In the genomic region with DNA sequence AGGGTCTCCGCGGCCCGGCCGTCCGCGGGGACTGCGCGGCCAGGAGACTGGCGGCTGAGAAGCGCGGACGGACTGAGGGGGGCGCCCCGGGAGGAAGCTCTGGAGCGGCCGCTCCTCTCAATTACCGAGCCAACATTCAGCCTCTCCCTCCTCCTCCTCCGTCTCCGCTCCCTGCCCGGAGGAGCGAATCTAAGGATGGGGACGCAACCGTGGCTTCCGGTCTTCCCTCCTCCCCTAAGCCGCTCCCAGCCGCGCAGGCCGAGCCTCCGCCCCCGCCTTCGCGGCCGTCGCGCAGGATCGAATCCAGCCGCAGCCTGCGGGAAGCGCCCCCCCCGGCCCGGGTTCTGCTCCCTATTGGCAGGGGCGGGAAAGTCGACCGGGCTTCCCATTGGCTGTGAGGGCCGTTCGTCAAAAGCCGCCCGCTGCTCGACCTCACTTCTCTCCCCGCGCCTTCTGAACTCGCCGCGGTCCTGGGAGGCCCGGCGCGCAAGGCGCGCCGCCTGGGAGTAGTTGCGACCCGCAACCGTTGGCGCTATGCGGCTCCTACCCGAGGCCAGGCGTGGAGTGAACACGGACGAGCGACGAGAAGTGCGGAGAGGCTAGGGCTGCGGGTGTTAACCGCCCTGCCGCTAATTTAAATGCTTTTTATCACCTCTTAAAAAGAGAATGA, we compare ENCODE assay signal across 1 cellular context.
TF ChIP-seq lines count a peak whose summit lies in the region.

HNRNPLL (minus strand) TSS at position 197 of the 670 bp plus-strand sequence. CDS start 302 bp downstream, outside the sequence.

TF ChIP-seq in K562, 482 proteins besides CTCF, POLR2A, EP300 and RAD21 (continued from another document):
- TF ChIP-seq, protein P1, sequence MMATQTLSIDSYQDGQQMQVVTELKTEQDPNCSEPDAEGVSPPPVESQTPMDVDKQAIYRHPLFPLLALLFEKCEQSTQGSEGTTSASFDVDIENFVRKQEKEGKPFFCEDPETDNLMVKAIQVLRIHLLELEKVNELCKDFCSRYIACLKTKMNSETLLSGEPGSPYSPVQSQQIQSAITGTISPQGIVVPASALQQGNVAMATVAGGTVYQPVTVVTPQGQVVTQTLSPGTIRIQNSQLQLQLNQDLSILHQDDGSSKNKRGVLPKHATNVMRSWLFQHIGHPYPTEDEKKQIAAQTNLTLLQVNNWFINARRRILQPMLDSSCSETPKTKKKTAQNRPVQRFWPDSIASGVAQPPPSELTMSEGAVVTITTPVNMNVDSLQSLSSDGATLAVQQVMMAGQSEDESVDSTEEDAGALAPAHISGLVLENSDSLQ (IDR thresholded peaks at IDR 0.05) = peak; percentile 99
- no peak for TF ChIP-seq ARID2 (IDR thresholded peaks at IDR 0.05)
- TF ChIP-seq MIER1 (IDR thresholded peaks at IDR 0.05; ENCODE audit: low read depth) = no peak
- no peak for TF ChIP-seq KLF1 (tag; IDR thresholded peaks at IDR 0.05)
- TF ChIP-seq, protein P2, sequence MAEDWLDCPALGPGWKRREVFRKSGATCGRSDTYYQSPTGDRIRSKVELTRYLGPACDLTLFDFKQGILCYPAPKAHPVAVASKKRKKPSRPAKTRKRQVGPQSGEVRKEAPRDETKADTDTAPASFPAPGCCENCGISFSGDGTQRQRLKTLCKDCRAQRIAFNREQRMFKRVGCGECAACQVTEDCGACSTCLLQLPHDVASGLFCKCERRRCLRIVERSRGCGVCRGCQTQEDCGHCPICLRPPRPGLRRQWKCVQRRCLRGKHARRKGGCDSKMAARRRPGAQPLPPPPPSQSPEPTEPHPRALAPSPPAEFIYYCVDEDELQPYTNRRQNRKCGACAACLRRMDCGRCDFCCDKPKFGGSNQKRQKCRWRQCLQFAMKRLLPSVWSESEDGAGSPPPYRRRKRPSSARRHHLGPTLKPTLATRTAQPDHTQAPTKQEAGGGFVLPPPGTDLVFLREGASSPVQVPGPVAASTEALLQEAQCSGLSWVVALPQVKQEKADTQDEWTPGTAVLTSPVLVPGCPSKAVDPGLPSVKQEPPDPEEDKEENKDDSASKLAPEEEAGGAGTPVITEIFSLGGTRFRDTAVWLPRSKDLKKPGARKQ (CRISPR knock-in tag; IDR thresholded peaks at IDR 0.05) = no peak
- peak; percentile 99 for TF ChIP-seq EGR1 (conservative IDR thresholded peaks at IDR 0.05)
- no peak for TF ChIP-seq BRF1 (IDR thresholded peaks at IDR 0.05; ENCODE audit: borderline replicate concordance, extremely low read depth, insufficient read length)
- TF ChIP-seq CREM (IDR thresholded peaks at IDR 0.05; ENCODE audit: low read depth) = peak; percentile 69
- TF ChIP-seq ZNF121 (CRISPR knock-in tag; conservative IDR thresholded peaks at IDR 0.05) = no peak
- TF ChIP-seq XRCC5 (IDR thresholded peaks at IDR 0.05; ENCODE audit: low read depth, low read length) = 0 out of 2 replicates have a peak, but pooled peaks have one; percentile 12
- TF ChIP-seq ZNF780A (CRISPR knock-in tag; IDR thresholded peaks at IDR 0.05) = no peak
- TF ChIP-seq SMAD2 (IDR thresholded peaks at IDR 0.05; ENCODE audit: low read depth, low read length) = no peak
- peak; percentile 33 for TF ChIP-seq TEAD4 (IDR thresholded peaks at IDR 0.05; ENCODE audit: low read length)
- no peak for TF ChIP-seq TEAD4 (CRISPR knock-in tag; IDR thresholded peaks at IDR 0.05; ENCODE audit: borderline replicate concordance)
- no peak for TF ChIP-seq RHOXF2B (CRISPR knock-in tag; conservative IDR thresholded peaks at IDR 0.05)
- TF ChIP-seq E2F3 (CRISPR knock-in tag; IDR thresholded peaks at IDR 0.05) = no peak
- TF ChIP-seq ZNF740 (CRISPR knock-in tag; IDR thresholded peaks at IDR 0.05) = peak; percentile 97
- TF ChIP-seq ZNF740 (tag; IDR thresholded peaks at IDR 0.05) = peak in 1 of 2 experiments; percentile 95; a peak in 2 of 4 replicates
- peak; percentile 76 for TF ChIP-seq E2F1 (CRISPR knock-in tag; IDR thresholded peaks at IDR 0.05)
- peak; percentile 82 for TF ChIP-seq NFYB (IDR thresholded peaks at IDR 0.05; ENCODE audit: extremely low read depth, insufficient read length)
- TF ChIP-seq, protein P3, sequence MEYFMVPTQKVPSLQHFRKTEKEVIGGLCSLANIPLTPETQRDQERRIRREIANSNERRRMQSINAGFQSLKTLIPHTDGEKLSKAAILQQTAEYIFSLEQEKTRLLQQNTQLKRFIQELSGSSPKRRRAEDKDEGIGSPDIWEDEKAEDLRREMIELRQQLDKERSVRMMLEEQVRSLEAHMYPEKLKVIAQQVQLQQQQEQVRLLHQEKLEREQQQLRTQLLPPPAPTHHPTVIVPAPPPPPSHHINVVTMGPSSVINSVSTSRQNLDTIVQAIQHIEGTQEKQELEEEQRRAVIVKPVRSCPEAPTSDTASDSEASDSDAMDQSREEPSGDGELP (CRISPR knock-in tag; IDR thresholded peaks at IDR 0.05; ENCODE audit: borderline replicate concordance) = no peak
- peak; percentile 95 for TF ChIP-seq ETV5 (CRISPR knock-in tag; IDR thresholded peaks at IDR 0.05; ENCODE audit: low read depth)
- TF ChIP-seq ZNF23 (CRISPR knock-in tag; IDR thresholded peaks at IDR 0.05) = no peak
- TF ChIP-seq MTA1 (IDR thresholded peaks at IDR 0.05; ENCODE audit: borderline replicate concordance) = no peak
- TF ChIP-seq NR3C1 (CRISPR knock-in tag; IDR thresholded peaks at IDR 0.05) = no peak
- no peak for TF ChIP-seq ZSCAN29 (IDR thresholded peaks at IDR 0.05)
- TF ChIP-seq ARID1B (IDR thresholded peaks at IDR 0.05) = no peak
- no peak for TF ChIP-seq PRMT5 (CRISPR knock-in tag; IDR thresholded peaks at IDR 0.05)
- TF ChIP-seq RAD51 (IDR thresholded peaks at IDR 0.05; ENCODE audit: borderline replicate concordance, low read depth) = no peak
- no peak for TF ChIP-seq HMGXB4 (CRISPR knock-in tag; IDR thresholded peaks at IDR 0.05)
- TF ChIP-seq ZNF431 (CRISPR knock-in tag; IDR thresholded peaks at IDR 0.05) = no peak
- TF ChIP-seq TCF15 (CRISPR knock-in tag; IDR thresholded peaks at IDR 0.05) = no peak
- TF ChIP-seq HLTF (IDR thresholded peaks at IDR 0.05) = no peak
- TF ChIP-seq, protein P4, sequence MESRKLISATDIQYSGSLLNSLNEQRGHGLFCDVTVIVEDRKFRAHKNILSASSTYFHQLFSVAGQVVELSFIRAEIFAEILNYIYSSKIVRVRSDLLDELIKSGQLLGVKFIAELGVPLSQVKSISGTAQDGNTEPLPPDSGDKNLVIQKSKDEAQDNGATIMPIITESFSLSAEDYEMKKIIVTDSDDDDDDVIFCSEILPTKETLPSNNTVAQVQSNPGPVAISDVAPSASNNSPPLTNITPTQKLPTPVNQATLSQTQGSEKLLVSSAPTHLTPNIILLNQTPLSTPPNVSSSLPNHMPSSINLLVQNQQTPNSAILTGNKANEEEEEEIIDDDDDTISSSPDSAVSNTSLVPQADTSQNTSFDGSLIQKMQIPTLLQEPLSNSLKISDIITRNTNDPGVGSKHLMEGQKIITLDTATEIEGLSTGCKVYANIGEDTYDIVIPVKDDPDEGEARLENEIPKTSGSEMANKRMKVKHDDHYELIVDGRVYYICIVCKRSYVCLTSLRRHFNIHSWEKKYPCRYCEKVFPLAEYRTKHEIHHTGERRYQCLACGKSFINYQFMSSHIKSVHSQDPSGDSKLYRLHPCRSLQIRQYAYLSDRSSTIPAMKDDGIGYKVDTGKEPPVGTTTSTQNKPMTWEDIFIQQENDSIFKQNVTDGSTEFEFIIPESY (CRISPR knock-in tag; IDR thresholded peaks at IDR 0.05) = no peak
- TF ChIP-seq, protein P5, sequence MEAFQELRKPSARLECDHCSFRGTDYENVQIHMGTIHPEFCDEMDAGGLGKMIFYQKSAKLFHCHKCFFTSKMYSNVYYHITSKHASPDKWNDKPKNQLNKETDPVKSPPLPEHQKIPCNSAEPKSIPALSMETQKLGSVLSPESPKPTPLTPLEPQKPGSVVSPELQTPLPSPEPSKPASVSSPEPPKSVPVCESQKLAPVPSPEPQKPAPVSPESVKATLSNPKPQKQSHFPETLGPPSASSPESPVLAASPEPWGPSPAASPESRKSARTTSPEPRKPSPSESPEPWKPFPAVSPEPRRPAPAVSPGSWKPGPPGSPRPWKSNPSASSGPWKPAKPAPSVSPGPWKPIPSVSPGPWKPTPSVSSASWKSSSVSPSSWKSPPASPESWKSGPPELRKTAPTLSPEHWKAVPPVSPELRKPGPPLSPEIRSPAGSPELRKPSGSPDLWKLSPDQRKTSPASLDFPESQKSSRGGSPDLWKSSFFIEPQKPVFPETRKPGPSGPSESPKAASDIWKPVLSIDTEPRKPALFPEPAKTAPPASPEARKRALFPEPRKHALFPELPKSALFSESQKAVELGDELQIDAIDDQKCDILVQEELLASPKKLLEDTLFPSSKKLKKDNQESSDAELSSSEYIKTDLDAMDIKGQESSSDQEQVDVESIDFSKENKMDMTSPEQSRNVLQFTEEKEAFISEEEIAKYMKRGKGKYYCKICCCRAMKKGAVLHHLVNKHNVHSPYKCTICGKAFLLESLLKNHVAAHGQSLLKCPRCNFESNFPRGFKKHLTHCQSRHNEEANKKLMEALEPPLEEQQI (IDR thresholded peaks at IDR 0.05) = no peak
- no peak for TF ChIP-seq RFX5 (IDR thresholded peaks at IDR 0.05; ENCODE audit: low read depth, low read length)
- TF ChIP-seq MCM2 (IDR thresholded peaks at IDR 0.05; ENCODE audit: low read depth) = no peak
- no peak for TF ChIP-seq WHSC1 (IDR thresholded peaks at IDR 0.05; ENCODE audit: low read length)
- no peak for TF ChIP-seq THRA (IDR thresholded peaks at IDR 0.05)
- TF ChIP-seq SMAD1 (IDR thresholded peaks at IDR 0.05; ENCODE audit: low read depth, low read length, partially characterized antibody) = no peak
- TF ChIP-seq NR1H2 (CRISPR knock-in tag; IDR thresholded peaks at IDR 0.05) = 0 out of 2 replicates have a peak, but pooled peaks have one; percentile 14
TF ChIP-seq in K562: peak in this region for 131.
